ENCODE assay signal across 19 cellular contexts in the genomic region with DNA sequence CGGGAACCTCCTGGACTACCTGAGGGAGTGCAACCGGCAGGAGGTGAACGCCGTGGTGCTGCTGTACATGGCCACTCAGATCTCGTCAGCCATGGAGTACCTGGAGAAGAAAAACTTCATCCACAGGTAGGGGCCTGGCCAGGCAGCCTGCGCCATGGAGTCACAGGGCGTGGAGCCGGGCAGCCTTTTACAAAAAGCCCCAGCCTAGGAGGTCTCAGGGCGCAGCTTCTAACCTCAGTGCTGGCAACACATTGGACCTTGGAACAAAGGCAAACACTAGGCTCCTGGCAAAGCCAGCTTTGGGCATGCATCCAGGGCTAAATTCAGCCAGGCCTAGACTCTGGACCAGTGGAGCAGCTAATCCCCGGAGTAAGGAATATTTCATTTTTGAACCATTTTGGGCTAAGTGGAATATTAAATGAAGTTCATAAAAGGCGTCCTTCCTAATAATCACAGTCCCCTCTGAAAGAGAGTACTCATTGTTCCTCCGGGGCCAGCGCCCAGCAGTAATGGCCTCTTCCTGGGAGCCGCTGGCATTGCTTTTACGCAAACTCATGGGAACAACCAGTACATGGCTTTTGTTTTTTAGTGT. TPM values are rescaled to one million over a fixed set of nuclear protein-coding genes. Genes with fewer than 3 reads are reported as not detected.
DNase-seq lines count a peak whose midpoint lies in the region; ATAC-seq and TF ChIP-seq lines count a peak whose summit lies in the region.
"Had no signal": no experiment of that assay in that cellular context is flagged by ENCODE, and none has a peak within 500 bp of the region (broad histone marks: within the 10 kb centered on the region; RNA-seq: fewer than 3 reads in every experiment).

No MANE protein-coding gene starts in this region.

- no peak for TF ChIP-seq POLR2A in prostate gland (IDR thresholded peaks at IDR 0.05)

- H3K9me3 ChIP-seq in ascending aorta (no peaks in the 10 kb centered on the region), right atrium auricular region (no peaks in the 10 kb centered on the region), prostate gland (no peaks in the 10 kb centered on the region)
- H3K9me3 ChIP-seq: uterus had no signal

- H3K27me3 ChIP-seq in ascending aorta (no peaks in the 10 kb centered on the region), right atrium auricular region (no peaks in the 10 kb centered on the region), prostate gland (replicated peaks; ENCODE audit: insufficient read depth) (no peaks in the 10 kb centered on the region)
- H3K27me3 ChIP-seq: uterus had no signal

- DNase-seq in C1 segment of cervical spinal cord (lab: John Stamatoyannopoulos, UW) (peak in 12 of 14 donors; percentile 21 to 79 (median 67)), ascending aorta (ENCODE audit: low spot score in 2 of 2) (peak in 1 of 2 donors; percentile 84), right atrium auricular region (ENCODE audit: low spot score) (no peak), prostate gland (ENCODE audit: low spot score) (peak; percentile 68), HUDEP-2 (lab: John Stamatoyannopoulos, UW; ENCODE audit: unreplicated experiment in 76 of 76) (no peak)
- DNase-seq: activated CD4-positive, alpha-beta T cell treated with anti-CD3 and anti-CD28 coated beads for 1 hour; activated T-cell treated with anti-CD3 and anti-CD28 coated beads, Interleukin-2, amount 50 U/mL, for 72 hours; DMS79; erythroblast; naive thymus-derived CD8-positive, alpha-beta T cell; NCI-H1105; uterus had no signal

- H3K36me3 ChIP-seq in ascending aorta (peaks cover 51 to 74% of the 10 kb centered on the region in 2 donors), right atrium auricular region (peaks cover 39% of the 10 kb centered on the region), prostate gland (no peaks in the 10 kb centered on the region)
- H3K36me3 ChIP-seq: uterus had no signal

- H3K4me3 ChIP-seq in ascending aorta (no peak overlapping the region), right atrium auricular region (no peak overlapping the region), prostate gland (no peak overlapping the region)
- H3K4me3 ChIP-seq: uterus had no signal

- H3K4me1 ChIP-seq in ascending aorta, result peaks cover 0 to 34% of the 10 kb centered on the region in 2 donors
- peaks cover 0 to 64% of the 10 kb centered on the region in 2 donors for H3K4me1 ChIP-seq in right atrium auricular region
- peaks cover 20% of the 10 kb centered on the region for H3K4me1 ChIP-seq in prostate gland (replicated peaks)

- H3K27ac ChIP-seq in ascending aorta (peak overlapping the region; percentile 8 to 35), right atrium auricular region (peak overlapping the region; percentile 73 to 90), prostate gland (peak overlapping the region; percentile 53 to 77)
- H3K27ac ChIP-seq: uterus had no signal

- ATAC-seq in GM18870 (IDR thresholded peaks at IDR 0.05; ENCODE audit: unreplicated experiment), result no peak
- no peak for ATAC-seq in HG03108 (IDR thresholded peaks at IDR 0.05; ENCODE audit: unreplicated experiment)
- no peak for ATAC-seq in GM19023 (IDR thresholded peaks at IDR 0.05; ENCODE audit: unreplicated experiment)
- ATAC-seq: activated T-cell treated with anti-CD3 and anti-CD28 coated beads, Interleukin-2, amount 50 U/mL, for 72 hours; naive thymus-derived CD8-positive, alpha-beta T cell; SK-N-SH treated with all-trans-retinoic acid at 6 μM for 48 hours had no signal

- intact Hi-C loops in ascending aorta (cut with DNase I), result no loop called here
- intact Hi-C loops in prostate gland (cut with DNase I), result loop anchor here (5.0 kb wide), 1 partner anchor 174 kb away; no protein-coding TSS in a partner anchor

- TF ChIP-seq CTCF in ascending aorta (IDR thresholded peaks at IDR 0.05) (no peak), right atrium auricular region (IDR thresholded peaks at IDR 0.05) (no peak), prostate gland (IDR thresholded peaks at IDR 0.05) (no peak)

- WGBS in prostate gland, result 51% methylated on average over 13 of the region's 15 CpGs

RNA-seq across cellular contexts. Expression of a gene that starts 23.6 kb away (rescaled TPM):
- not detected for total RNA-seq in ascending aorta
- total RNA-seq in right atrium auricular region, result not detected
- 1 to 10 TPM in 1 of 2 donors, not detected in 1; 1.0 TPM for total RNA-seq in prostate gland
- total RNA-seq: activated T-cell treated with anti-CD3 and anti-CD28 coated beads, Interleukin-2, amount 50 U/mL, for 72 hours; bronchial epithelial cell; H1; HT-29; naive thymus-derived CD8-positive, alpha-beta T cell; uterus had no signal

RNA-seq across cellular contexts. Expression of a gene that starts 38.0 kb away (rescaled TPM):
- total RNA-seq in ascending aorta (99.1 TPM), right atrium auricular region (10 to 100 TPM; 26.3 to 38.9 TPM), prostate gland (10 to 100 TPM; 48.2 to 73.4 TPM)

Comparison
In these comparisons a context has a peak if more than half of its experiments do, and no peak if none do; other contexts are left out.
1. DNase-seq: peak in C1 segment of cervical spinal cord (12 of 14) and prostate gland (single experiment); none in right atrium auricular region (single experiment) and HUDEP-2 (0 of 76).
2. H3K27ac ChIP-seq: peak in every context shown above with its lines; median percentile 82 in right atrium auricular region; 65 in prostate gland; 22 in ascending aorta.